ENCODE assay signal across 18 cellular contexts in genomic region chr9:90726215-90726614, GRCh38.
DNase-seq lines count a peak whose midpoint lies in the region; ATAC-seq, FAIRE-seq and TF ChIP-seq lines count a peak whose summit lies in the region.
"Had no signal": no experiment of that assay in that cellular context is flagged by ENCODE, and none has a peak within 500 bp of the region (broad histone marks: within the 10 kb centered on the region; RNA-seq: fewer than 3 reads in every experiment).

No MANE protein-coding gene starts in this region.

- no peak for ATAC-seq in GM12878
- ATAC-seq: activated CD4-positive, alpha-beta T cell treated with anti-CD3 and anti-CD28 coated beads for 36 hours; body of pancreas; left ventricle myocardium superior had no signal

- BruUV-seq in GM12878 (replicated peaks; lab: Mats Ljungman, UMichigan): no TSS peak

- RAD21 ChIA-PET in GM12878 (lab: Charles Lee; ENCODE audit: unreplicated experiment): no interaction called here

- H3K4me1 Mint-ChIP-seq in progenitor cell of endocrine pancreas (ENCODE audit: low read depth) (no peaks in the 10 kb centered on the region), osteocyte (ENCODE audit: unreplicated experiment) (no peaks in the 10 kb centered on the region)
- H3K4me1 Mint-ChIP-seq: activated CD4-positive, alpha-beta T cell treated with anti-CD3 and anti-CD28 coated beads for 36 hours had no signal

- no peak for FAIRE-seq in GM12878 (lab: Jason Lieb, UNC)

- intact Hi-C loops in GM12878 (cut with micrococcal nuclease; ENCODE audit: unreplicated experiment): no loop called here

- H2AFZ ChIP-seq in MM.1S (ENCODE audit: low read length) (no peak overlapping the region), GM12878 (ENCODE audit: control insufficient read depth, low read depth, low read length) (no peak overlapping the region)

- H3K27ac ChIP-seq in MM.1S (ENCODE audit: low read length) (no peak overlapping the region), GM12878 (ENCODE audit: control insufficient read depth, insufficient read depth) (no peak overlapping the region)
- H3K27ac ChIP-seq: body of pancreas had no signal

- no peaks in the 10 kb centered on the region for H4K20me1 ChIP-seq in MM.1S (ENCODE audit: insufficient read depth, low read length)
- no peaks in the 10 kb centered on the region for H4K20me1 ChIP-seq in GM12878 (ENCODE audit: control insufficient read depth, insufficient read depth)

- in situ Hi-C loops in GM12878 (cut with MboI): no loop called here

- no peaks in the 10 kb centered on the region for H3K79me2 ChIP-seq in MM.1S (ENCODE audit: low read length)
- no peaks in the 10 kb centered on the region for H3K79me2 ChIP-seq in GM12878 (ENCODE audit: control insufficient read depth, insufficient read depth, low read length)

- H3K9ac ChIP-seq in MM.1S (ENCODE audit: low read length) (no peak overlapping the region), GM12878 (ENCODE audit: control insufficient read depth, insufficient read depth, low read length) (no peak overlapping the region)

- WGBS in GM12878 (ENCODE audit: insufficient coverage, insufficient replicate concordance, low lambda C conversion rate, missing lambda C conversion rate): 13% methylated on average over 5 of the region's 5 CpGs

- H3K9me3 ChIP-seq in MM.1S (replicated peaks; ENCODE audit: insufficient read depth, low read length) (no peaks in the 10 kb centered on the region), GM12878 (replicated peaks; ENCODE audit: control insufficient read depth, insufficient read depth, low read length) (no peaks in the 10 kb centered on the region; the same call in 2 of the 3 replicates)
- H3K9me3 ChIP-seq: body of pancreas had no signal

- TF ChIP-seq CTCF in MM.1S (IDR thresholded peaks at IDR 0.05; ENCODE audit: low read length) (peak; percentile 40), GM12878 (IDR thresholded peaks at IDR 0.05 in 2 of 3, conservative IDR thresholded peaks at IDR 0.05 in 1 of 3; ENCODE audit: control insufficient read depth in 2 of 3, extremely low read depth in 1 of 3, insufficient read depth in 1 of 3, low read depth in 3 of 3, low read length in 3 of 3) (peak in 2 of 3 experiments; percentile 20 to 26; a peak in 3 of 6 replicates), progenitor cell of endocrine pancreas (IDR thresholded peaks at IDR 0.05; ENCODE audit: unreplicated experiment) (peak; percentile 54), osteocyte (IDR thresholded peaks at IDR 0.05) (no peak)

- H3F3A ChIP-seq in MM.1S (ENCODE audit: insufficient read depth, low read length): no peaks in the 10 kb centered on the region

- no peaks in the 10 kb centered on the region for H3K9me3 Mint-ChIP-seq in progenitor cell of endocrine pancreas (ENCODE audit: low read depth)
- no peaks in the 10 kb centered on the region for H3K9me3 Mint-ChIP-seq in osteocyte (ENCODE audit: unreplicated experiment)
- H3K9me3 Mint-ChIP-seq: T-helper 1 cell treated with Interleukin-12 subunit alpha and Interleukin-12 subunit beta and Interleukin-4 antibody, amounts not matched to agents 30 μg/mL and 1 μg/mL, for 36 hours had no signal

- peaks cover 14% of the 10 kb centered on the region for H3K4me1 ChIP-seq in MM.1S (ENCODE audit: low read length)
- H3K4me1 ChIP-seq in GM12878 (ENCODE audit: control insufficient read depth, insufficient read depth, low read length): no peaks in the 10 kb centered on the region
- H3K4me1 ChIP-seq: body of pancreas had no signal

- H3K27me3 Mint-ChIP-seq in progenitor cell of endocrine pancreas (no peaks in the 10 kb centered on the region), osteocyte (ENCODE audit: unreplicated experiment) (peaks cover 17% of the 10 kb centered on the region)

- TF ChIP-seq POLR2A in GM12878 (IDR thresholded peaks at IDR 0.05; ENCODE audit: low read depth, low read length): no peak

- TF ChIP-seq EP300 in GM12878 (IDR thresholded peaks at IDR 0.05; ENCODE audit: borderline replicate concordance in 1 of 2, control insufficient read depth in 1 of 2, low read depth in 2 of 2, low read length in 2 of 2): no peak

- SMC1A ChIA-PET in GM12878 (lab: Charles Lee; ENCODE audit: uncharacterized antibody, unreplicated experiment): interaction anchor here (1.5 kb wide), 1 partner anchor 109 kb away, joined by 3 read pairs; no protein-coding TSS in a partner anchor

- H3K4me3 ChIP-seq in MM.1S (ENCODE audit: low read length) (no peak overlapping the region), GM12878 (no peak overlapping the region)
- H3K4me3 ChIP-seq: body of pancreas had no signal

- H3K4me3 Mint-ChIP-seq in progenitor cell of endocrine pancreas (ENCODE audit: low read depth): no peak overlapping the region
- H3K4me3 Mint-ChIP-seq in osteocyte (ENCODE audit: unreplicated experiment): no peak overlapping the region
- H3K4me3 Mint-ChIP-seq: activated CD4-positive, alpha-beta T cell treated with anti-CD3 and anti-CD28 coated beads for 36 hours; T-helper 1 cell treated with Interleukin-12 subunit alpha and Interleukin-12 subunit beta and Interleukin-4 antibody, amounts not matched to agents 30 μg/mL and 1 μg/mL, for 36 hours had no signal

- H3K4me2 ChIP-seq in MM.1S (ENCODE audit: low read depth, low read length) (peak overlapping the region; percentile 18; the same call in 1 of the 2 replicates), GM12878 (ENCODE audit: control insufficient read depth, insufficient read depth) (no peak overlapping the region)

- H3K36me3 Mint-ChIP-seq in progenitor cell of endocrine pancreas (ENCODE audit: insufficient read depth) (no peaks in the 10 kb centered on the region), osteocyte (ENCODE audit: unreplicated experiment) (no peaks in the 10 kb centered on the region)

- CTCF ChIA-PET in GM12878 (lab: Yijun Ruan, JAX): interaction anchor here (1.0 kb wide), 1 partner anchor 144 kb away, joined by 8 read pairs; no protein-coding TSS in a partner anchor

- H3K27me3 ChIP-seq in MM.1S (replicated peaks; ENCODE audit: insufficient read depth, low read length): no peaks in the 10 kb centered on the region
- no peaks in the 10 kb centered on the region for H3K27me3 ChIP-seq in GM12878 (replicated peaks in 1 of 2; ENCODE audit: control insufficient read depth in 2 of 2, insufficient read depth in 2 of 2, low read length in 1 of 2)
- H3K27me3 ChIP-seq: body of pancreas had no signal

- H3K9me2 ChIP-seq in MM.1S (replicated peaks; ENCODE audit: insufficient read depth, low read length): no peaks in the 10 kb centered on the region

- H3K27ac Mint-ChIP-seq in progenitor cell of endocrine pancreas: no peak overlapping the region
- no peak overlapping the region for H3K27ac Mint-ChIP-seq in osteocyte (ENCODE audit: unreplicated experiment)
- H3K27ac Mint-ChIP-seq: activated CD4-positive, alpha-beta T cell treated with anti-CD3 and anti-CD28 coated beads for 36 hours; T-helper 1 cell treated with Interleukin-12 subunit alpha and Interleukin-12 subunit beta and Interleukin-4 antibody, amounts not matched to agents 30 μg/mL and 1 μg/mL, for 36 hours had no signal

- peak; percentile 19; the same call in 1 of the 2 replicates for TF ChIP-seq RAD21 in GM12878 (IDR thresholded peaks at IDR 0.05; ENCODE audit: insufficient read depth, low read depth, low read length)

- POLR2A ChIA-PET in GM12878 (lab: Charles Lee): no interaction called here

- peak; percentile 38 for DNase-seq in NCI-H748 (lab: John Stamatoyannopoulos, UW; ENCODE audit: unreplicated experiment)
- DNase-seq in NCI-H748 treated with DMSO at 0.1 percent for 48 hours (lab: John Stamatoyannopoulos, UW): no peak
- no peak for DNase-seq in MM.1S
- DNase-seq in GM12878 (ENCODE audit: low read depth, low spot score): no peak
- no peak for DNase-seq in progenitor cell of endocrine pancreas (ENCODE audit: low spot score, unreplicated experiment)
- no peak for DNase-seq in osteocyte (ENCODE audit: extremely low spot score, unreplicated experiment)
- no peak for DNase-seq in stimulated activated CD4-positive, alpha-beta T cell treated with anti-CD3 and anti-CD28 coated beads, Interleukin-12 subunit alpha, Interleukin-12 subunit beta, amount 100 ng/mL, for 4 hours
- no peak for DNase-seq in stimulated activated CD4-positive, alpha-beta T cell treated with anti-CD3 and anti-CD28 coated beads, Interleukin-2, amount 100 ng/mL, for 48 hours
- DNase-seq: activated CD4-positive, alpha-beta T cell treated with anti-CD3 and anti-CD28 coated beads for 36 hours; activated CD8-positive, alpha-beta memory T cell treated with anti-CD3 and anti-CD28 coated beads, Interleukin-2, amount 50 U/mL, for 4 hours; activated naive CD4-positive, alpha-beta T cell treated with anti-CD3 and anti-CD28 coated beads, Interleukin-2, amount 50 U/mL, for 16 hours; body of pancreas; COR-L47; HCEC 1CT; hippocampal formation; left ventricle myocardium superior; NCI-H1105 treated with DMSO at 0.1 percent for 48 hours had no signal

- H3K36me3 ChIP-seq in MM.1S (replicated peaks; ENCODE audit: insufficient read depth, low read length) (no peaks in the 10 kb centered on the region), GM12878 (ENCODE audit: control insufficient read depth in 2 of 2, insufficient read depth in 2 of 2, low read length in 1 of 2) (no peaks in the 10 kb centered on the region)
